In genomic region chr4:144288011-144288903, GRCh38 we compare ENCODE assay signal across 16 cellular contexts.
DNase-seq lines count a peak whose midpoint lies in the region; ATAC-seq and TF ChIP-seq lines count a peak whose summit lies in the region.
"Had no signal": no experiment of that assay in that cellular context is flagged by ENCODE, and none has a peak within 500 bp of the region (broad histone marks: within the 10 kb centered on the region; RNA-seq: fewer than 3 reads in every experiment).

No MANE protein-coding gene starts in this region.

- H3K9me3 ChIP-seq in WERI-Rb-1 (ENCODE audit: severe bottlenecking) (no peaks in the 10 kb centered on the region), ascending aorta (no peaks in the 10 kb centered on the region)
- H3K9me3 ChIP-seq: thyroid gland had no signal

- no peaks in the 10 kb centered on the region for H3K9me3 Mint-ChIP-seq in osteocyte (ENCODE audit: unreplicated experiment)

- H3K36me3 ChIP-seq in WERI-Rb-1 = no peaks in the 10 kb centered on the region
- H3K36me3 ChIP-seq in ascending aorta = no peaks in the 10 kb centered on the region
- H3K36me3 ChIP-seq: thyroid gland had no signal

- H3K4me1 Mint-ChIP-seq in osteocyte (ENCODE audit: unreplicated experiment) = no peaks in the 10 kb centered on the region
- H3K4me1 Mint-ChIP-seq: immature natural killer cell had no signal

- H3K27me3 Mint-ChIP-seq in osteocyte (ENCODE audit: unreplicated experiment) = peaks cover 7% of the 10 kb centered on the region

- no peak overlapping the region for H3K4me3 Mint-ChIP-seq in osteocyte (ENCODE audit: unreplicated experiment)
- H3K4me3 Mint-ChIP-seq: immature natural killer cell had no signal

- H3K36me3 Mint-ChIP-seq in osteocyte (ENCODE audit: unreplicated experiment) = no peaks in the 10 kb centered on the region
- H3K36me3 Mint-ChIP-seq: immature natural killer cell had no signal

- no peak overlapping the region for H3K27ac Mint-ChIP-seq in osteocyte (ENCODE audit: unreplicated experiment)
- H3K27ac Mint-ChIP-seq: immature natural killer cell had no signal

- peak; percentile 97 for ATAC-seq in GM18505 (IDR thresholded peaks at IDR 0.05; ENCODE audit: unreplicated experiment)
- ATAC-seq in GM21360 (IDR thresholded peaks at IDR 0.05; ENCODE audit: unreplicated experiment) = peak; percentile 93
- ATAC-seq in HG03060 (IDR thresholded peaks at IDR 0.05; ENCODE audit: low read depth, unreplicated experiment) = peak; percentile 70

- TF ChIP-seq CTCF in WERI-Rb-1 (IDR thresholded peaks at IDR 0.05; ENCODE audit: low read depth, low read length) = no peak
- TF ChIP-seq CTCF in ascending aorta (IDR thresholded peaks at IDR 0.05) = no peak
- no peak for TF ChIP-seq CTCF in osteocyte (IDR thresholded peaks at IDR 0.05)

- TF ChIP-seq POLR2A in GM18505 (IDR thresholded peaks at IDR 0.05; ENCODE audit: borderline replicate concordance, extremely low read depth, insufficient read depth, insufficient read length) = no peak

- peak; percentile 18 for DNase-seq in WERI-Rb-1
- DNase-seq in NOMO-1 (lab: John Stamatoyannopoulos, UW; ENCODE audit: unreplicated experiment in 2 of 2) = no peak
- DNase-seq in NCI-H187 (lab: John Stamatoyannopoulos, UW) = no peak
- no peak for DNase-seq in ascending aorta (ENCODE audit: low spot score in 2 of 2)
- no peak for DNase-seq in osteocyte (ENCODE audit: extremely low spot score, unreplicated experiment)
- DNase-seq: activated CD4-positive, alpha-beta T cell treated with anti-CD3 and anti-CD28 coated beads for 4 hours; amniotic stem cell; immature natural killer cell; NCI-H1694 treated with DMSO at 0.1 percent for 48 hours; Right ventricle myocardium superior; stimulated activated CD4-positive, alpha-beta T cell treated with anti-CD3 and anti-CD28 coated beads, Interleukin-4, amount 100 ng/mL, for 4 hours; thyroid gland had no signal

- intact Hi-C loops in ascending aorta (cut with DNase I) = no loop called here

- no peaks in the 10 kb centered on the region for H3K4me1 ChIP-seq in ascending aorta
- H3K4me1 ChIP-seq: thyroid gland had no signal

- H3K27ac ChIP-seq in WERI-Rb-1 (no peak overlapping the region), ascending aorta (no peak overlapping the region)
- H3K27ac ChIP-seq: C4-2B, thyroid gland had no signal

- no peaks in the 10 kb centered on the region for H3K27me3 ChIP-seq in WERI-Rb-1 (ENCODE audit: insufficient read depth, low read depth, severe bottlenecking)
- H3K27me3 ChIP-seq in ascending aorta = no peaks in the 10 kb centered on the region
- H3K27me3 ChIP-seq: thyroid gland had no signal

- H3K4me3 ChIP-seq in WERI-Rb-1 (ENCODE audit: low read depth, low read length) (no peak overlapping the region), ascending aorta (no peak overlapping the region)
- H3K4me3 ChIP-seq: thyroid gland had no signal
